ENCODE assay signal across 17 cellular contexts in the genomic region with DNA sequence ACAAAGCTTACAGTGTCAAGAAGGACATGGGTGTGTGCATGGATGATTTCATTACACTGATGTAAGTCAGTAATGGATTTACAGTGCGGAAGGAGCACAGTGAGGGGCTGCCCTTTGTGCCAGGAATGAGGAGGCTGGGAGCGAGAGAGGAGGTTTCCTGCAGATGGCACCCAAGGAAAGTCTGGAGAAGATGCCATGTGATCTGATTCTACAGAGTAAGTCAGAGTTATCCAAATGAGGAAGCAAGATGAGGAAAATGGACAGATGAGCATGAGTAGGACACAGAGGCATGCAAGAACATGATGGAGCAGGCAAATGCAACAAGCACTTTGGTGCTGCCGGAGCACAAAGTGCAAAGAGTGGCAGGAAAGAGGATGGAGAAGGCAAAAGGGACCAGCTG. TPM values are rescaled to one million over a fixed set of nuclear protein-coding genes. Genes with fewer than 3 reads are reported as not detected.
"Had no signal": no experiment of that assay in that cellular context is flagged by ENCODE, and none has a peak within 500 bp of the region (broad histone marks: within the 10 kb centered on the region; RNA-seq: fewer than 3 reads in every experiment).

No MANE protein-coding gene starts in this region.

- FAIRE-seq: frontal cortex had no signal

- H3K27me3 ChIP-seq: ascending aorta, colonic mucosa, left lung, right atrium auricular region had no signal

- H3K27ac Mint-ChIP-seq: activated CD4-positive, alpha-beta T cell treated with anti-CD3 and anti-CD28 coated beads, Interleukin-2, amount 10 ng/mL, durations not matched to agents 7 days and 5 days; activated naive CD4-positive, alpha-beta T cell treated with anti-CD3 and anti-CD28 coated beads for 36 hours; activated naive CD8-positive, alpha-beta T cell treated with anti-CD3 and anti-CD28 coated beads, Interleukin-2, amount 50 U/mL, for 24 hours; activated T-helper 2 cell treated with anti-CD3 and anti-CD28 coated beads, Interferon-gamma antibody, Interleukin-2, Interleukin-4, amounts not matched to agents 10 μg/mL and 5 μg/mL and 100 μg/mL, durations not matched to agents 14 hours and 24 hours and 36 hours; natural killer cell; T-helper 2 cell treated with Interferon-gamma antibody and Interleukin-4, amounts not matched to agents 5 μg/mL and 100 μg/mL, for 36 hours had no signal

- H3K4me3 Mint-ChIP-seq: activated CD4-positive, alpha-beta T cell treated with anti-CD3 and anti-CD28 coated beads, Interleukin-2, amount 10 ng/mL, durations not matched to agents 7 days and 5 days; activated naive CD4-positive, alpha-beta T cell treated with anti-CD3 and anti-CD28 coated beads for 36 hours; activated naive CD8-positive, alpha-beta T cell treated with anti-CD3 and anti-CD28 coated beads, Interleukin-2, amount 50 U/mL, for 24 hours; natural killer cell; T-helper 2 cell treated with Interferon-gamma antibody and Interleukin-4, amounts not matched to agents 5 μg/mL and 100 μg/mL, for 36 hours had no signal

- H3K4me1 Mint-ChIP-seq: natural killer cell had no signal

- H3K4me3 ChIP-seq: ascending aorta, colonic mucosa, heart left ventricle, left lung, right atrium auricular region, skin epidermis had no signal

- DNase-seq: activated CD4-positive, alpha-beta T cell treated with anti-CD3 and anti-CD28 coated beads, Interleukin-2, amount 10 ng/mL, durations not matched to agents 7 days and 5 days; activated naive CD4-positive, alpha-beta T cell treated with anti-CD3 and anti-CD28 coated beads for 36 hours; activated naive CD8-positive, alpha-beta T cell treated with anti-CD3 and anti-CD28 coated beads, Interleukin-2, amount 50 U/mL, for 24 hours; activated T-cell treated with anti-CD3 and anti-CD28 coated beads for 4 hours; colonic mucosa; heart left ventricle; left lung; natural killer cell; stimulated activated CD4-positive, alpha-beta T cell treated with anti-CD3 and anti-CD28 coated beads, Interleukin-4, amount 100 ng/mL, for 4 hours; stimulated activated CD8-positive, alpha-beta memory T cell treated with anti-CD3 and anti-CD28 coated beads, Interleukin-4, amount 100 ng/mL, for 48 hours; stimulated activated naive CD4-positive, alpha-beta T cell treated with Interleukin-2 at 50 U/mL for 16 hours had no signal

- ATAC-seq: activated naive CD8-positive, alpha-beta T cell treated with anti-CD3 and anti-CD28 coated beads, Interleukin-2, amount 50 U/mL, for 24 hours; heart left ventricle; left lung; natural killer cell had no signal

- H3K36me3 Mint-ChIP-seq: natural killer cell had no signal

- H3K9me3 Mint-ChIP-seq: activated CD4-positive, alpha-beta T cell treated with anti-CD3 and anti-CD28 coated beads, Interleukin-2, amount 10 ng/mL, durations not matched to agents 7 days and 5 days; activated naive CD4-positive, alpha-beta T cell treated with anti-CD3 and anti-CD28 coated beads for 36 hours; activated naive CD8-positive, alpha-beta T cell treated with anti-CD3 and anti-CD28 coated beads, Interleukin-2, amount 50 U/mL, for 24 hours; activated T-helper 2 cell treated with anti-CD3 and anti-CD28 coated beads, Interferon-gamma antibody, Interleukin-2, Interleukin-4, amounts not matched to agents 10 μg/mL and 5 μg/mL and 100 μg/mL, durations not matched to agents 14 hours and 24 hours and 36 hours; natural killer cell; T-helper 2 cell treated with Interferon-gamma antibody and Interleukin-4, amounts not matched to agents 5 μg/mL and 100 μg/mL, for 36 hours had no signal

- H3K36me3 ChIP-seq: ascending aorta, colonic mucosa, heart left ventricle, left lung, right atrium auricular region had no signal

RNA-seq across cellular contexts. Expression of a gene that starts 29.7 kb away (rescaled TPM):
- total RNA-seq: ascending aorta had no signal
